ENCODE assay signal across 8 cellular contexts in genomic region chr9:136728548-136729123, GRCh38. TPM values are rescaled to one million over a fixed set of nuclear protein-coding genes. Genes with fewer than 3 reads are reported as not detected.
A peak's percentile ranks its signal among the peaks of the same experiment; 100 is the strongest.
DNase-seq lines count a peak whose midpoint lies in the region; ATAC-seq, FAIRE-seq and TF ChIP-seq lines count a peak whose summit lies in the region.

No MANE protein-coding gene starts in this region.

- H3K36me3 ChIP-seq in gastroesophageal sphincter (peaks cover 0 to 32% of the 10 kb centered on the region in 2 donors), pancreas (peaks cover 5 to 25% (median 17%) of the 10 kb centered on the region in 3 donors)

- TF ChIP-seq CTCF in gastroesophageal sphincter (IDR thresholded peaks at IDR 0.05) (no peak), pancreas (IDR thresholded peaks at IDR 0.05) (no peak)

- no peak for TF ChIP-seq POLR2A in gastroesophageal sphincter (IDR thresholded peaks at IDR 0.05)

- WGBS in gastroesophageal sphincter (ENCODE audit: low coverage in 1 of 2), 2 donors, result no CpG with 5 or more reads among the region's 53 CpGs
- WGBS in pancreas, 2 donors, result 6 to 8% methylated on average over 43 to 53 of the region's 53 CpGs

- no peaks in the 10 kb centered on the region for H3K9me3 ChIP-seq in gastroesophageal sphincter
- H3K9me3 ChIP-seq in pancreas, result no peaks in the 10 kb centered on the region

- H3K27ac ChIP-seq in gastroesophageal sphincter (peak overlapping the region in 3 of 4 donors; percentile 71 to 84 (median 82)), pancreas (no peak overlapping the region)

- no peak for TF ChIP-seq EP300 in gastroesophageal sphincter (IDR thresholded peaks at IDR 0.05)

- intact Hi-C loops in pancreas (cut with DNase I), result no loop called here

- peak; percentile 67 for DNase-seq in AG08395 (ENCODE audit: low spot score)
- peak; percentile 46 for DNase-seq in activated CD4-positive, CD25-positive, alpha-beta regulatory T cell treated with anti-CD3 and anti-CD28 coated beads, Interleukin-2, amount 50 U/mL, for 72 hours
- peak in 3 of 6 donors; percentile 58 to 85 (median 79) for DNase-seq in pancreas
- no peak for DNase-seq in kidney glomerular epithelial cell (lab: John Stamatoyannopoulos, UW)
- DNase-seq in SHP77 (lab: John Stamatoyannopoulos, UW), result no peak

- no peaks in the 10 kb centered on the region for H3K27me3 ChIP-seq in gastroesophageal sphincter
- no peaks in the 10 kb centered on the region for H3K27me3 ChIP-seq in pancreas

- H3K4me3 ChIP-seq in gastroesophageal sphincter (peak overlapping the region; percentile 47 to 89), pancreas (peak overlapping the region; percentile 75 to 98 (median 78))

- ATAC-seq in GM18867 (IDR thresholded peaks at IDR 0.05; ENCODE audit: unreplicated experiment), result peak; percentile 16
- peak; percentile 10 for ATAC-seq in HG03135 (IDR thresholded peaks at IDR 0.05; ENCODE audit: unreplicated experiment)
- ATAC-seq in gastroesophageal sphincter, result peak; percentile 24
- peak; percentile 42 to 58 (median 50) for ATAC-seq in pancreas

- no peak for FAIRE-seq in pancreas (lab: Jason Lieb, UNC)

- H3K4me1 ChIP-seq in gastroesophageal sphincter, result peaks cover 0 to 61% (median 27%) of the 10 kb centered on the region in 3 donors
- peaks cover 7 to 23% (median 10%) of the 10 kb centered on the region in 3 donors for H3K4me1 ChIP-seq in pancreas

RNA-seq across cellular contexts. Expression of gene LCN10, which starts 14.1 kb away (rescaled TPM):
- total RNA-seq in gastroesophageal sphincter (10 to 100 TPM in 2 of 4 donors, 1 to 10 TPM in 2; 3.9 to 16.5 (median 9.9) TPM), pancreas (1 to 10 TPM in 4 of 6 donors, under 1 TPM in 2; 0.16 to 1.7 (median 1.4) TPM)
- polyA plus RNA-seq in pancreas, result 10 to 100 TPM; 12.4 to 54.0 TPM

RNA-seq across cellular contexts. Expression of gene DIPK1B, which starts 16.3 kb away (rescaled TPM):
- total RNA-seq in gastroesophageal sphincter (10 to 100 TPM in 2 of 4 donors, 1 to 10 TPM in 2; 7.8 to 24.4 (median 11.2) TPM), pancreas (1 to 10 TPM; 4.3 to 7.5 (median 5.8) TPM)
- 10 to 100 TPM; 13.2 to 32.3 TPM for polyA plus RNA-seq in pancreas

RNA-seq across cellular contexts. Expression of gene LCN6, which starts 19.7 kb away (rescaled TPM):
- total RNA-seq in gastroesophageal sphincter (10 to 100 TPM; 16.2 to 31.4 (median 22.7) TPM), pancreas (1 to 10 TPM in 4 of 6 donors, not detected in 2; 1.1 to 5.2 (median 3.2) TPM)
- polyA plus RNA-seq in pancreas, result 10 to 100 TPM; 13.0 to 25.6 TPM

RNA-seq across cellular contexts. Expression of gene LCN8, which starts 29.4 kb away (rescaled TPM):
- total RNA-seq in gastroesophageal sphincter (not detected), pancreas (not detected)
- polyA plus RNA-seq in pancreas, result not detected

RNA-seq across cellular contexts. Expression of gene LCN15, which starts 35.7 kb away (rescaled TPM):
- total RNA-seq in gastroesophageal sphincter (not detected), pancreas (not detected)
- not detected for polyA plus RNA-seq in pancreas

Comparison
In these comparisons a context has a peak if more than half of its experiments do, and no peak if none do; other contexts are left out.
1. DNase-seq: peak in AG08395 (single experiment) and activated CD4-positive, CD25-positive, alpha-beta regulatory T cell treated with anti-CD3 and anti-CD28 coated beads, Interleukin-2, amount 50 U/mL, for 72 hours (single experiment); none in kidney glomerular epithelial cell (single experiment) and SHP77 (0 of 2).
2. H3K27ac ChIP-seq: peak in gastroesophageal sphincter (3 of 4); none in pancreas (0 of 4).
3. Peak in every context shown above with its lines, with median percentiles within 50 percentile points of each other: ATAC-seq.